10 cellular contexts compared by ENCODE assay signal in the genomic region with DNA sequence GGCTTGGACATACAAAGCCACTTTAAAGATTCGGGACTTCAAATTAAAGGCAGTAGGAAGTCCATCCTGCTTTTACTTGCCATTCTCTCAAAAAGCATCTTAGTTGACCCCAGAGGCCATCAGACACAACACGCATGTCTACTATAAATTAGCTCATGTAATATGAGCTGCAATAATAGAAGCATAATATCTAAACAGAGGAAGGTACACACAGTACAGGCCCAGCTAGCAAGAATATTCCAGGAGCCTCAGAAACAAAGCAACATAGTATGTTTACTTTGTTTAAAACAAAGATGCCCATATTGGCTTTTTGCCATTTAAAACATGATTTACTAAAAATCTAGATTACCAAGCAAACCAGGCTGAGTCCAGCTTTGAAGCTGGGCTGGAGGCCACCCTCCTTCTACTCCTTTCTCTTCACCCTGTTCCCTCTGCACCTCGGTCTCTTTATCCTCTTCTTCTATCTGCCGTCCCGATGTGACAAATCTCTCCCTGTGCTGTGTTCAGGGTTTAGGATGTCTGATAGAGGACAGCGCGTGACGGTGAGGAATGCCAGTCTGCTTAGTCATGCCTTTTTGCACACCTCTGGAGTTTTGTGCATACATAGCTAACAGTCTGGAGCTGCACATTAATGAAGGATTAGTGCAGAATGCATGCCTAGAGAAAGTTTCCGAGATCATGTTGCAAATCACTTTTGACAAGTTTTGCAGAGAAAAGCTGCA. TPM values are rescaled to one million over a fixed set of nuclear protein-coding genes. Genes with fewer than 3 reads are reported as not detected.
DNase-seq lines count a peak whose midpoint lies in the region; ATAC-seq, FAIRE-seq and TF ChIP-seq lines count a peak whose summit lies in the region.
"Had no signal": no experiment of that assay in that cellular context is flagged by ENCODE, and none has a peak within 500 bp of the region (broad histone marks: within the 10 kb centered on the region; RNA-seq: fewer than 3 reads in every experiment).

No MANE protein-coding gene starts in this region.

- H3K27ac ChIP-seq in kidney (ENCODE audit: low read depth in 2 of 2, low read length in 2 of 2) = no peak overlapping the region

- H3K4me1 ChIP-seq in kidney (ENCODE audit: control insufficient read depth in 1 of 2, insufficient read depth in 1 of 2, low read depth in 1 of 2, low read length in 2 of 2) = no peaks in the 10 kb centered on the region

- FAIRE-seq in urothelium cell line (lab: Jason Lieb, UNC) = peak; percentile 75
- FAIRE-seq in kidney (lab: Jason Lieb, UNC) = no peak

- intact Hi-C loops in Right ventricle myocardium inferior (cut with DNase I) = no loop called here
- intact Hi-C loops in cardiac septum (cut with DNase I) = no loop called here
- intact Hi-C loops in kidney (cut with DNase I) = no loop called here

- no peak overlapping the region for H3K4me3 ChIP-seq in cardiac fibroblast (replicated peaks in 1 of 2; ENCODE audit: low read depth in 2 of 2, low read length in 2 of 2)
- no peak overlapping the region for H3K4me3 ChIP-seq in kidney (ENCODE audit: low read length in 2 of 2)

- no peak overlapping the region for H3K9ac ChIP-seq in kidney (ENCODE audit: low read length in 2 of 2)

- H3K36me3 ChIP-seq in kidney (ENCODE audit: control insufficient read depth in 1 of 2, insufficient read depth in 2 of 2, low read length in 2 of 2) = no peaks in the 10 kb centered on the region

- H3K9me3 ChIP-seq in kidney (ENCODE audit: control insufficient read depth in 1 of 2, low read length in 2 of 2) = no peaks in the 10 kb centered on the region

- DNase-seq in Right ventricle myocardium inferior (ENCODE audit: missing footprints) (no peak), cardiac septum (ENCODE audit: low spot score) (no peak), cardiac fibroblast (ENCODE audit: low read depth in 2 of 2) (peak; percentile 11 to 34), islet precursor cell (peak; percentile 81), urothelium cell line (ENCODE audit: low spot score) (peak; percentile 58), kidney (no peak), HT-29 (ENCODE audit: low spot score) (no peak)
- DNase-seq: activated CD4-positive, alpha-beta T cell treated with anti-CD3 and anti-CD28 coated beads, Interleukin-2, amount 50 U/mL, for 4 hours; NCI-H1105 had no signal

- ATAC-seq in Right ventricle myocardium inferior = peak; percentile 75
- ATAC-seq in HG02571 (IDR thresholded peaks at IDR 0.05; ENCODE audit: unreplicated experiment) = no peak

- TF ChIP-seq CTCF in cardiac fibroblast (IDR thresholded peaks at IDR 0.05; ENCODE audit: low read depth, low read length) (no peak), kidney (IDR thresholded peaks at IDR 0.05; ENCODE audit: borderline replicate concordance, extremely low read depth, insufficient read depth) (no peak)

RNA-seq across cellular contexts. Expression of a gene that starts 28.2 kb away (rescaled TPM):
- total RNA-seq in Right ventricle myocardium inferior (153 TPM), cardiac septum (208 TPM), kidney (22.3 TPM)
- 6.2 TPM for polyA plus RNA-seq in kidney (ENCODE audit: insufficient read depth, low read depth, low replicate concordance)
- 0.18 TPM in 1 of 2 replicates, not detected in the other for total RNA-seq in HT-29 (2014; rRNA removed; shearing (Covaris generic))

Comparison
In these comparisons a context has a peak if more than half of its experiments do, and no peak if none do; other contexts are left out.
1. DNase-seq: peak in cardiac fibroblast (2 of 2), islet precursor cell (single experiment) and urothelium cell line (single experiment); none in Right ventricle myocardium inferior (single experiment), cardiac septum (single experiment), kidney (single experiment) and HT-29 (single experiment).
2. RNA of a gene that starts 28.2 kb away (total RNA-seq): 208 TPM in cardiac septum (single experiment), 153 TPM in Right ventricle myocardium inferior (single experiment) and 22.3 TPM in kidney (single experiment); 0.18 TPM in HT-29; every median in the first group is over 10 times any median in the second.